In the genomic region with DNA sequence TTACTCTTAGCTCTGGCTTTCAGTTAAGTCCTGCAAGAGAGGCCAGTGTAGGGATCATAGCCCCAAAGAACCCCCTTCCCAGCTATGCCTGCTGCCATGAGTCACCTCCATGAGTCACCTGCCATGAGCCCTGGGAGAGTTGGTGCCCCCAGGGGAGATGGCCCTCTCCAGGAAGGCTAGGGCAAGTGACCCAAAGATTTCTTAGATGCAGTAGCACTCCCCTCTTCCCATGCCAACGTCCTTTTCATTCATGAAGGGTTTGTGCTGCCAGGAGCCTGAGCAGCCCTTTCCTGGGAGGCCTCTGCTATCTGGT, we compare ENCODE assay signal across 1 cellular context.
TF ChIP-seq lines count a peak whose summit lies in the region.

No MANE protein-coding gene starts in this region.

TF ChIP-seq in IMR-90, 13 proteins besides CTCF, POLR2A, EP300 and RAD21 (continued from another document):
- TF ChIP-seq, protein P1, sequence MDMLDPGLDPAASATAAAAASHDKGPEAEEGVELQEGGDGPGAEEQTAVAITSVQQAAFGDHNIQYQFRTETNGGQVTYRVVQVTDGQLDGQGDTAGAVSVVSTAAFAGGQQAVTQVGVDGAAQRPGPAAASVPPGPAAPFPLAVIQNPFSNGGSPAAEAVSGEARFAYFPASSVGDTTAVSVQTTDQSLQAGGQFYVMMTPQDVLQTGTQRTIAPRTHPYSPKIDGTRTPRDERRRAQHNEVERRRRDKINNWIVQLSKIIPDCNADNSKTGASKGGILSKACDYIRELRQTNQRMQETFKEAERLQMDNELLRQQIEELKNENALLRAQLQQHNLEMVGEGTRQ (IDR thresholded peaks at IDR 0.05; ENCODE audit: low read depth, low read length) = no peak
- TF ChIP-seq FOS (IDR thresholded peaks at IDR 0.05; ENCODE audit: low read depth, low read length) = peak; percentile 91
- TF ChIP-seq MAFK (IDR thresholded peaks at IDR 0.05; ENCODE audit: low read depth, low read length) = no peak
- peak; percentile 27; the same call in 1 of the 2 replicates for TF ChIP-seq BHLHE40 (IDR thresholded peaks at IDR 0.05; ENCODE audit: low read depth, low read length)
- no peak for TF ChIP-seq MXI1 (IDR thresholded peaks at IDR 0.05; ENCODE audit: borderline replicate concordance, low read depth, low read length)
